11 cellular contexts compared by ENCODE assay signal in genomic region chr10:99777918-99778716, GRCh38. TPM values are rescaled to one million over a fixed set of nuclear protein-coding genes. Genes with fewer than 3 reads are reported as not detected.
DNase-seq lines count a peak whose midpoint lies in the region; ATAC-seq and TF ChIP-seq lines count a peak whose summit lies in the region.
"Had no signal": no experiment of that assay in that cellular context is flagged by ENCODE, and none has a peak within 500 bp of the region (broad histone marks: within the 10 kb centered on the region; RNA-seq: fewer than 3 reads in every experiment).

No MANE protein-coding gene starts in this region.

- no peak for TF ChIP-seq CTCF in GM12864 (IDR thresholded peaks at IDR 0.05; ENCODE audit: low read depth, low read length, missing control alignments)
- no peak for TF ChIP-seq CTCF in mammary epithelial cell (conservative IDR thresholded peaks at IDR 0.05 in 1 of 2, IDR thresholded peaks at IDR 0.05 in 1 of 2; ENCODE audit: extremely low read depth in 1 of 2, insufficient read depth in 1 of 2, low read depth in 1 of 2, low read length in 2 of 2)
- no peak for TF ChIP-seq CTCF in neural progenitor cell (IDR thresholded peaks at IDR 0.05)

- in situ Hi-C loops in mammary epithelial cell (cut with MboI; ENCODE audit: low sequenced_read_pairs in 2 of 2), result no loop called here

- H2AFZ ChIP-seq in mammary epithelial cell (ENCODE audit: low read depth, low read length), result peak overlapping the region; percentile 1
- no peak overlapping the region for H2AFZ ChIP-seq in neural progenitor cell (replicated peaks)
- H2AFZ ChIP-seq: parathyroid adenoma had no signal

- H3K4me2 ChIP-seq in mammary epithelial cell (ENCODE audit: insufficient read depth, low read depth, low read length) (no peak overlapping the region), neural progenitor cell (no peak overlapping the region)

- no peaks in the 10 kb centered on the region for H4K20me1 ChIP-seq in mammary epithelial cell (ENCODE audit: insufficient read depth, low read length)
- no peaks in the 10 kb centered on the region for H4K20me1 ChIP-seq in neural progenitor cell (ENCODE audit: low read depth)

- H3K9ac ChIP-seq in mammary epithelial cell (ENCODE audit: insufficient read depth, low read length) (no peak overlapping the region), neural progenitor cell (no peak overlapping the region)
- H3K9ac ChIP-seq: parathyroid adenoma had no signal

- no peak overlapping the region for H3K4me3 ChIP-seq in GM12864 (ENCODE audit: low read depth, low read length)
- no peak overlapping the region for H3K4me3 ChIP-seq in mammary epithelial cell (replicated peaks in 1 of 3; ENCODE audit: insufficient read depth in 1 of 3, low read depth in 2 of 3, low read length in 3 of 3)
- H3K4me3 ChIP-seq in neural progenitor cell, result no peak overlapping the region
- H3K4me3 ChIP-seq: thyroid gland had no signal

- H3K27ac ChIP-seq in mammary epithelial cell (ENCODE audit: insufficient read depth, low read depth, low read length), result peak overlapping the region; percentile 97
- no peak overlapping the region for H3K27ac ChIP-seq in neural progenitor cell
- H3K27ac ChIP-seq: parathyroid adenoma, thyroid gland had no signal

- H3K27me3 ChIP-seq in mammary epithelial cell (ENCODE audit: insufficient read depth, low read length), result no peaks in the 10 kb centered on the region
- no peaks in the 10 kb centered on the region for H3K27me3 ChIP-seq in neural progenitor cell
- H3K27me3 ChIP-seq: thyroid gland had no signal

- no peak overlapping the region for H3K27ac Mint-ChIP-seq in neural progenitor cell

- no peaks in the 10 kb centered on the region for H3K36me3 Mint-ChIP-seq in neural progenitor cell

- no peaks in the 10 kb centered on the region for H3K27me3 Mint-ChIP-seq in neural progenitor cell (ENCODE audit: insufficient read depth, low read depth)

- H3K36me3 ChIP-seq in mammary epithelial cell (ENCODE audit: insufficient read depth, low read length), result no peaks in the 10 kb centered on the region
- H3K36me3 ChIP-seq in neural progenitor cell, result no peaks in the 10 kb centered on the region
- H3K36me3 ChIP-seq: thyroid gland had no signal

- intact Hi-C loops in mammary epithelial cell (cut with micrococcal nuclease), result loop anchor here (2.0 kb wide), 1 partner anchor 57 kb away; no protein-coding TSS in a partner anchor

- 88% methylated on average over 1 of the region's 1 CpG for WGBS in mammary epithelial cell (ENCODE audit: low coverage, missing lambda C conversion rate)

- H3K4me3 Mint-ChIP-seq in neural progenitor cell, result no peak overlapping the region

- H3K4me1 Mint-ChIP-seq in neural progenitor cell, result peaks cover 9% of the 10 kb centered on the region

- peaks cover 60% of the 10 kb centered on the region for H3K4me1 ChIP-seq in mammary epithelial cell (ENCODE audit: insufficient read depth, low read length)
- peaks cover 10% of the 10 kb centered on the region for H3K4me1 ChIP-seq in neural progenitor cell
- H3K4me1 ChIP-seq: parathyroid adenoma, thyroid gland had no signal

- DNase-seq in GM12864 (ENCODE audit: low read depth) (peak; percentile 19), LoVo (ENCODE audit: low spot score) (peak; percentile 57), mammary epithelial cell (no peak), neural progenitor cell (ENCODE audit: low spot score) (peak; percentile 36), ecto neural progenitor cell (ENCODE audit: low spot score) (no peak)
- no peak for DNase-seq in activated CD4-positive, alpha-beta T cell treated with anti-CD3 and anti-CD28 coated beads, Interleukin-2, amount 50 U/mL, for 4 hours
- no peak for DNase-seq in stimulated activated naive CD8-positive, alpha-beta T cell treated with anti-CD3 and anti-CD28 coated beads, Interleukin-15, Interleukin-2, amounts not matched to agents 100 U/mL and 50 U/mL, for 24 hours
- DNase-seq: amniotic stem cell had no signal

- no TSS peak for BruUV-seq in mammary epithelial cell (replicated peaks; lab: Mats Ljungman, UMichigan)

- CTCF ChIA-PET in mammary epithelial cell (lab: Charles Lee; ENCODE audit: low non-redundant PET), result interaction anchor here (0.7 kb wide), 1 partner anchor 67 kb away, joined by 4 read pairs; no protein-coding TSS in a partner anchor

- dilution Hi-C loops in mammary epithelial cell (cut with HindIII; ENCODE audit: low sequenced_read_pairs), result no loop called here

- no peaks in the 10 kb centered on the region for H3F3A ChIP-seq in neural progenitor cell (ENCODE audit: low read depth)

- no peak for ATAC-seq in HG03135 (IDR thresholded peaks at IDR 0.05; ENCODE audit: unreplicated experiment)
- no peak for ATAC-seq in stimulated activated naive CD8-positive, alpha-beta T cell treated with anti-CD3 and anti-CD28 coated beads, Interleukin-15, Interleukin-2, amounts not matched to agents 100 U/mL and 50 U/mL, for 24 hours

- H3K9me3 ChIP-seq in mammary epithelial cell (replicated peaks; ENCODE audit: insufficient read depth, low read length) (no peaks in the 10 kb centered on the region), neural progenitor cell (ENCODE audit: low read depth) (no peaks in the 10 kb centered on the region)
- H3K9me3 ChIP-seq: thyroid gland had no signal

- H3K79me2 ChIP-seq in mammary epithelial cell (ENCODE audit: insufficient read depth, low read length) (no peaks in the 10 kb centered on the region), neural progenitor cell (ENCODE audit: low read depth) (no peaks in the 10 kb centered on the region)
- H3K79me2 ChIP-seq: parathyroid adenoma had no signal

- H3K9me3 Mint-ChIP-seq in neural progenitor cell, result no peaks in the 10 kb centered on the region

RNA-seq across cellular contexts. Expression of gene ABCC2, which starts 4.3 kb away (rescaled TPM):
- total RNA-seq in mammary epithelial cell, result under 1 TPM; 0.66 to 0.83 TPM
- polyA plus RNA-seq in mammary epithelial cell, result 0.76 TPM
- polyA minus RNA-seq in mammary epithelial cell, result 6.7 TPM
- 0.25 and 0.26 TPM in 2 replicates for total RNA-seq in neural progenitor cell (ENCODE audit: low replicate concordance)

RNA-seq across cellular contexts. Expression of gene CUTC, which starts 46.1 kb away (rescaled TPM):
- total RNA-seq in mammary epithelial cell (10 to 100 TPM in 1 of 2 donors, 1 to 10 TPM in 1; 8.2 to 14.7 TPM), neural progenitor cell (ENCODE audit: low replicate concordance) (27.8 and 36.1 TPM in 2 replicates)
- polyA plus RNA-seq in mammary epithelial cell, result 16.7 TPM
- 31.8 TPM for polyA minus RNA-seq in mammary epithelial cell

RNA-seq across cellular contexts. Expression of gene COX15, which starts 46.2 kb away (rescaled TPM):
- total RNA-seq in mammary epithelial cell (10 to 100 TPM; 26.5 to 29.5 TPM), neural progenitor cell (ENCODE audit: low replicate concordance) (49.8 and 53.5 TPM in 2 replicates)
- polyA plus RNA-seq in mammary epithelial cell, result 19.0 TPM
- 24.4 TPM for polyA minus RNA-seq in mammary epithelial cell

Comparison
In these comparisons a context has a peak if more than half of its experiments do, and no peak if none do; other contexts are left out.
1. DNase-seq: peak in GM12864 (single experiment), LoVo (single experiment) and neural progenitor cell (single experiment); none in mammary epithelial cell (single experiment), ecto neural progenitor cell (single experiment), activated CD4-positive, alpha-beta T cell treated with anti-CD3 and anti-CD28 coated beads, Interleukin-2, amount 50 U/mL, for 4 hours (0 of 2) and stimulated activated naive CD8-positive, alpha-beta T cell treated with anti-CD3 and anti-CD28 coated beads, Interleukin-15, Interleukin-2, amounts not matched to agents 100 U/mL and 50 U/mL, for 24 hours (single experiment).